Comparison of ENCODE assay signal across 8 cellular contexts in the genomic region with DNA sequence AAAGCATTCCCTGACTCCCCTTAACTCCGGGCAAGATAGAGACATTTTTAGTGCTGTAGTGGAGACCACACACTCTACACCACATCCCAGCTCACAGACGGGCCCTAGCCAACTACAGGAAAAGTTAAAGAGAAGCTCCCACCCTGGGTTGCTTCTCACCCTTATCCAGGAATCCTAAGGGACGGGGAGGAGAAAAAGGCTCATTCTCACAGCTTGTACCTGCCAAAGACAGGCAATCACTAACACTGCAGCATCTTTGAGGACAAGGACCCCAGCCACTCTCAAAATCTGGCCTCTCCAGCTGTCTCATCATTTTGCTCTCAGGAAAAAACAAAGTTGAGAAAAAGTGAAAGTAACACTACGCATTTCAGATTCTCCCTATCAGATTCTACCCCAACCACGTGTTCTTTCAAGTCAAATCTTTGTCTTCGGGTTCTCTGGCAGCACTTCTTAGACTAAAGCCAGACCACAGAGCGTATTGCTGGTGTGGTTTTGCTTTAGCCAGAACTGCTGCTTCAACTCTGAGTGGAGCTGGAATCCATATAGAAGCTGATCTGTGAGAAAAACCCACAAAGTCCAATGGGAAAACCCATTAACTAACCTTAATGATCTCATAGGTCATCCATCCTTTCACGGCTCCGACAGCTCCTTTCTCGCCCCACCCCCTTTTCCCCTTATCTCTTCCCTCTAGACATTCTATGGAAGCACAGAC.
DNase-seq lines count a peak whose midpoint lies in the region; ATAC-seq, FAIRE-seq and TF ChIP-seq lines count a peak whose summit lies in the region.

No MANE protein-coding gene starts in this region.

- H3K36me3 ChIP-seq in effector memory CD4-positive, alpha-beta T cell (ENCODE audit: control insufficient read depth, insufficient read depth, low read length): no peaks in the 10 kb centered on the region

- peaks cover 14% of the 10 kb centered on the region for H3K4me1 ChIP-seq in effector memory CD4-positive, alpha-beta T cell (ENCODE audit: control insufficient read depth, insufficient read depth, low read length, poor library complexity, severe bottlenecking)

- H3K27me3 ChIP-seq in effector memory CD4-positive, alpha-beta T cell (replicated peaks; ENCODE audit: control insufficient read depth, insufficient read depth, low read length, poor library complexity, severe bottlenecking): no peaks in the 10 kb centered on the region

- ATAC-seq in HG02678 (IDR thresholded peaks at IDR 0.05; ENCODE audit: unreplicated experiment): peak; percentile 68

- FAIRE-seq in GM12892 (lab: Jason Lieb, UNC) (peak; percentile 33), HTR-8/SVneo (lab: Jason Lieb, UNC) (no peak)

- peak overlapping the region; percentile 38 for H3K4me3 ChIP-seq in effector memory CD4-positive, alpha-beta T cell (ENCODE audit: insufficient read depth, low read depth, low read length, poor library complexity, severe bottlenecking)

- TF ChIP-seq POLR2A in GM12892 (IDR thresholded peaks at IDR 0.05; ENCODE audit: low read depth, low read length): no peak

- no peaks in the 10 kb centered on the region for H3K9me3 ChIP-seq in effector memory CD4-positive, alpha-beta T cell (ENCODE audit: control insufficient read depth, low read length)

- peak overlapping the region; percentile 77 for H3K27ac ChIP-seq in effector memory CD4-positive, alpha-beta T cell (ENCODE audit: insufficient read depth, low read length, poor library complexity, severe bottlenecking)

- DNase-seq in GM12892 (ENCODE audit: insufficient read length) (no peak), T-helper 1 cell (peak in 4 of 5 donors; percentile 28 to 83 (median 38)), pons (ENCODE audit: low spot score) (peak; percentile 6), NCI-H526 treated with DMSO at 0.1 percent for 48 hours (lab: John Stamatoyannopoulos, UW) (no peak), HTR-8/SVneo (ENCODE audit: insufficient read length, low spot score) (no peak), superior temporal gyrus (ENCODE audit: extremely low spot score) (no peak)
- peak; percentile 17 to 41 (median 40) for DNase-seq in effector memory CD4-positive, alpha-beta T cell

Comparison
In these comparisons a context has a peak if more than half of its experiments do, and no peak if none do; other contexts are left out.
1. DNase-seq: peak in T-helper 1 cell (4 of 5), effector memory CD4-positive, alpha-beta T cell (3 of 3) and pons (single experiment); none in GM12892 (single experiment), NCI-H526 treated with DMSO at 0.1 percent for 48 hours (single experiment), HTR-8/SVneo (single experiment) and superior temporal gyrus (single experiment).